In the genomic region with DNA sequence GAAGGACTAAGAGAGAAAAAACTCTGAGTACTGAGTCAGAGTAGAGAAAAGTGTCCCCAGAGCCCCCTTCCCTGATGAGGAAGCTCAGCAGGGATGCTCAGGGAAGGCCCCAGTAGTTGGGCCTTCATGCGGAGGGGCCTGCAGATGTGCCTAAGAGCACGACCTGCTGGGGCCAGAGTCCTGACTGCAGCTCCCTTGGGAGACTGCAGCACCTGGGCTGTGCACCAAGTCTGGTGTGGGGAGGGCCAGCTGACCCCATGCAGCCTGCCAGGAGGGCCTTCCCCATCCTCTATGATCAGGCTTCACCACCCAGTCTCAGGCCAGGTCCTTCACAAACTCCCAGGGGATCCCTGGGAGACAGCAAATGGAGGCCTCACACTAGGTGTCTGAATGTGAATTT, we compare ENCODE assay signal across 20 cellular contexts.
"Had no signal": no experiment of that assay in that cellular context is flagged by ENCODE, and none has a peak within 500 bp of the region (broad histone marks: within the 10 kb centered on the region; RNA-seq: fewer than 3 reads in every experiment).

No MANE protein-coding gene starts in this region.

- H3K4me3 ChIP-seq: MG63 had no signal

- H3K9ac ChIP-seq: SK-N-SH had no signal

- ATAC-seq: Panc1, PC-3 had no signal

- H3K27me3 ChIP-seq: MG63 had no signal

- H3K4me2 ChIP-seq: SK-N-SH had no signal

- DNase-seq: KBM-7, MG63, NCI-H1092, NCI-H1105 treated with DMSO at 0.1 percent for 48 hours, NCI-H1417 treated with DMSO at 0.1 percent for 48 hours, NCI-H146, NCI-H1694 treated with DMSO at 0.1 percent for 48 hours, NCI-H1930, NCI-H2081, NCI-H2107, NCI-H2227 treated with DMSO at 0.1 percent for 48 hours, NCI-H524 treated with DMSO at 0.1 percent for 48 hours, NCI-H69, NCI-H774, PC-3, SHP77, SK-N-SH, SW 1271 had no signal

- H3K9me3 ChIP-seq: MG63, SK-N-SH had no signal

- H3K27ac ChIP-seq: RWPE1 had no signal

- H3K36me3 ChIP-seq: MG63 had no signal

- H3K9me2 ChIP-seq: SK-N-SH had no signal
